ENCODE assay signal across 24 cellular contexts in the genomic region with DNA sequence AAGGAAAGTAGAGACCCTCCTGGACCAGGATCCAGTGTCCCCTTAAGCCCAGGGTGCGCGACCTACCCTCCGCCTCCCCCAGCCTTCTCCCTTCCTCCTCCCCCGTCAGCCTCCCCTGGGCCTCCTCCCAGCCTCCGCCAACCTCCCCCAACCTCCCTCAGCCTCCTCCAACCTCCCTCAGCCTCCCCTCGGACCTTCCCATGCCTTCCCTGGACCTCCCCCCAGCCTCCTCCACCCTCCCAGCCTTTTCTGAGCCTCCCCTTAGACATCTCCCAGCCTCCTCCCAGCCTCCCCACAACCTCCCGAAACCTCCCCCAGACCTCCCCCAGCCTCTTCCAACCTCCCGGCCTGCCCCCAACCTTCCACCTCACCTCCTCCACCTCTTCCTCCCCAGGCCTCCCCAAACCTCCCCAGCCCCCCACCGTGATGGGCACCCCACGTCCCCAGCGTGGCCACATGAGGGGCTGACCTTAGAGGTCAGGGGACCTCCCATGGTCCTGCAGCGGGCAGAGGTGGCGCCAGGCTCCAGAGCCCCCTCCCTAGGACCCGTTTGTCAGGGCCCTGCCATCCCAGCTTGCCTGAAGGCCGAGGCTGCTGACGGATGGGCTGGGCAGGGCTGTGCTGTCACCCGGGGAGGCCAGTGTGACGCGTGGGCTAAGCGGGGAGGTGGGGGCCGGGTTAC. TPM values are rescaled to one million over a fixed set of nuclear protein-coding genes. Genes with fewer than 3 reads are reported as not detected.
DNase-seq lines count a peak whose midpoint lies in the region; ATAC-seq, FAIRE-seq and TF ChIP-seq lines count a peak whose summit lies in the region.
"Had no signal": no experiment of that assay in that cellular context is flagged by ENCODE, and none has a peak within 500 bp of the region (broad histone marks: within the 10 kb centered on the region; RNA-seq: fewer than 3 reads in every experiment).

No MANE protein-coding gene starts in this region.

- no peak overlapping the region for H2AFZ ChIP-seq in neuronal stem cell (ENCODE audit: low read length)

- peak overlapping the region; percentile 64 for H3K18ac ChIP-seq in neuronal stem cell (ENCODE audit: low read length)

- H2BK5ac ChIP-seq in neuronal stem cell (ENCODE audit: low read length), result no peak overlapping the region

- H3K27me3 Mint-ChIP-seq in stimulated activated naive CD8-positive, alpha-beta T cell treated with anti-CD3 and anti-CD28 coated beads, Interleukin-15, amount 100 ng/mL, for 72 hours, result no peaks in the 10 kb centered on the region
- H3K27me3 Mint-ChIP-seq: CD4-positive, alpha-beta T cell had no signal

- no peak overlapping the region for H3K4me2 ChIP-seq in neuronal stem cell (ENCODE audit: insufficient read depth, low read length, poor library complexity, severe bottlenecking)
- H3K4me2 ChIP-seq: A549 had no signal

- H3K9ac ChIP-seq in neuronal stem cell (ENCODE audit: low read depth, low read length, poor library complexity), result no peak overlapping the region

- no peak overlapping the region for H4K91ac ChIP-seq in neuronal stem cell (ENCODE audit: low read depth, low read length, poor library complexity)

- no peak overlapping the region for H3K4me3 Mint-ChIP-seq in stimulated activated naive CD8-positive, alpha-beta T cell treated with anti-CD3 and anti-CD28 coated beads, Interleukin-15, amount 100 ng/mL, for 72 hours
- H3K4me3 Mint-ChIP-seq: B cell; CD4-positive, alpha-beta T cell; CD8-positive, alpha-beta T cell had no signal

- peaks cover 0 to 2% of the 10 kb centered on the region in 2 donors for H3K4me1 ChIP-seq in neuronal stem cell (ENCODE audit: control insufficient read depth in 2 of 2, insufficient read depth in 1 of 2, low read depth in 1 of 2, low read length in 2 of 2)
- H3K4me1 ChIP-seq: Caco-2 had no signal

- H3K9me3 ChIP-seq in neuronal stem cell (replicated peaks in 1 of 2; ENCODE audit: control insufficient read depth in 2 of 2, insufficient read depth in 1 of 2, low read depth in 1 of 2, low read length in 2 of 2), result peaks cover 6 to 9% of the 10 kb centered on the region in 2 donors
- H3K9me3 ChIP-seq: A549, Caco-2 had no signal

- ATAC-seq in stimulated activated naive CD8-positive, alpha-beta T cell treated with anti-CD3 and anti-CD28 coated beads, Interleukin-15, amount 100 ng/mL, for 72 hours, result peak; percentile 23
- no peak for ATAC-seq in stimulated activated naive CD8-positive, alpha-beta T cell treated with anti-CD3 and anti-CD28 coated beads, Interleukin-15, Interleukin-2, amounts not matched to agents 100 U/mL and 50 U/mL, for 24 hours
- no peak for ATAC-seq in GM18907 (IDR thresholded peaks at IDR 0.05; ENCODE audit: unreplicated experiment)
- ATAC-seq: A549; CD8-positive, alpha-beta T cell; GM12878 had no signal

- H3K36me3 ChIP-seq in H7 (replicated peaks; ENCODE audit: control insufficient read depth, insufficient read depth, low read length), result no peaks in the 10 kb centered on the region; the same call in 1 of the 2 replicates
- peaks cover 0 to 4% of the 10 kb centered on the region in 2 donors for H3K36me3 ChIP-seq in neuronal stem cell (replicated peaks in 1 of 2; ENCODE audit: control insufficient read depth in 2 of 2, insufficient read depth in 2 of 2, low read length in 2 of 2)

- H3K9me3 Mint-ChIP-seq in stimulated activated naive CD8-positive, alpha-beta T cell treated with anti-CD3 and anti-CD28 coated beads, Interleukin-15, amount 100 ng/mL, for 72 hours, result no peaks in the 10 kb centered on the region
- H3K9me3 Mint-ChIP-seq: CD4-positive, alpha-beta T cell; CD8-positive, alpha-beta T cell had no signal

- no peak overlapping the region for H3K14ac ChIP-seq in neuronal stem cell (ENCODE audit: low read length)

- H3K27me3 ChIP-seq in H7 (ENCODE audit: control insufficient read depth, insufficient read depth, low read length), result no peaks in the 10 kb centered on the region
- H3K27me3 ChIP-seq in neuronal stem cell (ENCODE audit: control insufficient read depth in 3 of 3, insufficient read depth in 3 of 3, low read depth in 1 of 3, low read length in 3 of 3), result peaks cover 0 to 1% (median 0%) of the 10 kb centered on the region in 3 experiments

- no peak overlapping the region for H3K27ac ChIP-seq in neuronal stem cell (replicated peaks; ENCODE audit: low read length)
- H3K27ac ChIP-seq: 22Rv1, A549, C4-2B had no signal

- H3K4ac ChIP-seq in neuronal stem cell (ENCODE audit: low read length), result no peak overlapping the region

- peaks cover 2% of the 10 kb centered on the region for H3K79me1 ChIP-seq in neuronal stem cell (ENCODE audit: low read depth, low read length)

- no peak for DNase-seq in stimulated activated naive CD8-positive, alpha-beta T cell treated with anti-CD3 and anti-CD28 coated beads, Interleukin-15, amount 100 ng/mL, for 72 hours
- DNase-seq in stimulated activated naive CD8-positive, alpha-beta T cell treated with anti-CD3 and anti-CD28 coated beads, Interleukin-15, Interleukin-2, amounts not matched to agents 100 U/mL and 50 U/mL, for 24 hours, result no peak
- DNase-seq in H7, result peak; percentile 66
- peak; percentile 34 for DNase-seq in RPMI7951 (ENCODE audit: low read depth)
- no peak for DNase-seq in neuronal stem cell (ENCODE audit: low spot score)
- DNase-seq in NCI-H2227 (lab: John Stamatoyannopoulos, UW; ENCODE audit: unreplicated experiment), result no peak
- DNase-seq in GM12891 (ENCODE audit: insufficient read length, low spot score), result no peak
- DNase-seq: AML-193; Caco-2; CD4-positive, alpha-beta T cell; CD8-positive, alpha-beta T cell; DMS 273 treated with DMSO at 0.1 percent for 48 hours; DMS153; DMS53; DMS79; DND-41; EL; GDM1 had no signal

- no peak overlapping the region for H4K8ac ChIP-seq in neuronal stem cell (ENCODE audit: low read depth, low read length)

- no peak overlapping the region for H3K27ac Mint-ChIP-seq in stimulated activated naive CD8-positive, alpha-beta T cell treated with anti-CD3 and anti-CD28 coated beads, Interleukin-15, amount 100 ng/mL, for 72 hours
- H3K27ac Mint-ChIP-seq: B cell; CD4-positive, alpha-beta T cell; CD8-positive, alpha-beta T cell had no signal

- peak overlapping the region; percentile 37 for H2BK15ac ChIP-seq in neuronal stem cell (ENCODE audit: low read length)

- no peaks in the 10 kb centered on the region for H3K4me1 Mint-ChIP-seq in stimulated activated naive CD8-positive, alpha-beta T cell treated with anti-CD3 and anti-CD28 coated beads, Interleukin-15, amount 100 ng/mL, for 72 hours
- H3K4me1 Mint-ChIP-seq: B cell had no signal

- no peak for FAIRE-seq in GM12891 (lab: Jason Lieb, UNC)
- FAIRE-seq: A549, GM12878 had no signal

- H2BK120ac ChIP-seq in neuronal stem cell (ENCODE audit: low read depth, low read length), result no peak overlapping the region

- no peak overlapping the region for H2BK12ac ChIP-seq in neuronal stem cell (ENCODE audit: low read length)

- peak overlapping the region; percentile 93 for H3K23ac ChIP-seq in neuronal stem cell (ENCODE audit: low read depth, low read length, poor library complexity)

- no peak for TF ChIP-seq POLR2A in GM12891 (IDR thresholded peaks at IDR 0.05; ENCODE audit: low read depth, low read length)

- no peak overlapping the region for H2AK5ac ChIP-seq in neuronal stem cell (ENCODE audit: low read depth, low read length)

- WGBS in neuronal stem cell (ENCODE audit: extremely low coverage in 2 of 2, insufficient read length in 2 of 2, insufficient replicate concordance in 1 of 2), 2 donors, result no CpG with 5 or more reads among the region's 21 CpGs

- H3K4me3 ChIP-seq in H7 (ENCODE audit: insufficient read depth, low read depth, low read length) (no peak overlapping the region), neuronal stem cell (ENCODE audit: low read length in 2 of 2) (no peak overlapping the region)
- H3K4me3 ChIP-seq: A549, GM12878 had no signal

TF ChIP-seq in GM12891, 5 proteins besides CTCF, POLR2A, EP300 and RAD21:
- no peak for TF ChIP-seq POLR2AphosphoS5 (IDR thresholded peaks at IDR 0.05; ENCODE audit: low read depth, low read length)
- TF ChIP-seq SPI1 (IDR thresholded peaks at IDR 0.05; ENCODE audit: low read depth, low read length), result no peak
- no peak for TF ChIP-seq POU2F2 (IDR thresholded peaks at IDR 0.05; ENCODE audit: low read depth, low read length)
- no peak for TF ChIP-seq PAX5 (IDR thresholded peaks at IDR 0.05; ENCODE audit: insufficient read depth, low read length, severe bottlenecking)
- no peak for TF ChIP-seq TAF1 (IDR thresholded peaks at IDR 0.05; ENCODE audit: low read depth, low read length)
TF ChIP-seq in GM12891: peak in this region for 0.

RNA-seq across cellular contexts. Expression of gene FAM20C, which starts 18.8 kb away (rescaled TPM):
- 63.2 and 71.5 TPM in 2 replicates for total RNA-seq in H7 (2014; rRNA removed; shearing (Covaris generic))
- 256 and 312 TPM in 2 replicates for total RNA-seq in RPMI7951 (2014; rRNA removed; shearing (Covaris generic))
- polyA plus RNA-seq in neuronal stem cell (2013, experiment 1 of 2), result 7.3 TPM
- polyA plus RNA-seq in neuronal stem cell (2013, experiment 2 of 2), result 7.3 TPM
- polyA plus RNA-seq in GM12891 (2012; ENCODE audit: low read depth, missing spikeins), result not detected
- polyA plus RNA-seq: GM12878 had no signal

Comparison
In these comparisons a context has a peak if more than half of its experiments do, and no peak if none do; other contexts are left out.
1. DNase-seq: peak in H7 (single experiment) and RPMI7951 (single experiment); none in stimulated activated naive CD8-positive, alpha-beta T cell treated with anti-CD3 and anti-CD28 coated beads, Interleukin-15, amount 100 ng/mL, for 72 hours (0 of 2), stimulated activated naive CD8-positive, alpha-beta T cell treated with anti-CD3 and anti-CD28 coated beads, Interleukin-15, Interleukin-2, amounts not matched to agents 100 U/mL and 50 U/mL, for 24 hours (single experiment), neuronal stem cell (single experiment), NCI-H2227 (single experiment) and GM12891 (single experiment).